19 cellular contexts compared by ENCODE assay signal in genomic region chr15:101490408-101490891, GRCh38. TPM values are rescaled to one million over a fixed set of nuclear protein-coding genes. Genes with fewer than 3 reads are reported as not detected.
DNase-seq lines count a peak whose midpoint lies in the region; ATAC-seq, FAIRE-seq and TF ChIP-seq lines count a peak whose summit lies in the region.
"Had no signal": no experiment of that assay in that cellular context is flagged by ENCODE, and none has a peak within 500 bp of the region (broad histone marks: within the 10 kb centered on the region; RNA-seq: fewer than 3 reads in every experiment).

No MANE protein-coding gene starts in this region.

- H3K23me2 ChIP-seq in H9 (ENCODE audit: insufficient read length, low read depth, low read length, poor library complexity, severe bottlenecking): peaks cover 5% of the 10 kb centered on the region

- H3K4me1 ChIP-seq in H9 (ENCODE audit: insufficient read depth, low read length) (no peaks in the 10 kb centered on the region), astrocyte (ENCODE audit: insufficient read depth, low read length) (no peaks in the 10 kb centered on the region)
- H3K4me1 ChIP-seq: ascending aorta had no signal

- H3K79me1 ChIP-seq in H9 (ENCODE audit: insufficient read depth, low read depth, low read length, poor library complexity, severe bottlenecking): no peaks in the 10 kb centered on the region

- no peaks in the 10 kb centered on the region for H3K4me1 Mint-ChIP-seq in T-helper 2 cell treated with Interferon-gamma antibody and Interleukin-4, amounts not matched to agents 5 μg/mL and 100 μg/mL, for 36 hours (ENCODE audit: low read depth)
- H3K4me1 Mint-ChIP-seq in H9: peaks cover 10 to 19% of the 10 kb centered on the region in 2 experiments
- no peaks in the 10 kb centered on the region for H3K4me1 Mint-ChIP-seq in astrocyte (ENCODE audit: low read depth, unreplicated experiment)
- peaks cover 9% of the 10 kb centered on the region for H3K4me1 Mint-ChIP-seq in nephron

- FAIRE-seq in astrocyte (lab: Jason Lieb, UNC): no peak
- FAIRE-seq: A204.1, islet of Langerhans, small intestine had no signal

- H3K27ac Mint-ChIP-seq in T-helper 2 cell treated with Interferon-gamma antibody and Interleukin-4, amounts not matched to agents 5 μg/mL and 100 μg/mL, for 36 hours: no peak overlapping the region
- H3K27ac Mint-ChIP-seq in H9 (no peak overlapping the region), astrocyte (ENCODE audit: unreplicated experiment) (no peak overlapping the region), nephron (no peak overlapping the region)
- H3K27ac Mint-ChIP-seq: CD8-positive, alpha-beta memory T cell; dendritic cell treated with granulocyte-macrophage colony-stimulating factor and Interleukin-4, amounts not matched to agents 40 ng/mL and 50 ng/mL, for 4 days had no signal

- H3K27ac ChIP-seq in H9 (ENCODE audit: insufficient read length, low read depth, low read length): no peak overlapping the region
- H3K27ac ChIP-seq in astrocyte (ENCODE audit: low read depth, low read length): no peak overlapping the region
- H3K27ac ChIP-seq: ascending aorta, ovary had no signal

- no peak for DNase-seq in T-helper 2 cell treated with Interferon-gamma antibody and Interleukin-4, amounts not matched to agents 5 μg/mL and 100 μg/mL, for 36 hours (ENCODE audit: low spot score)
- DNase-seq in T-helper 2 cell (no peak), H9 (no peak), astrocyte (ENCODE audit: low read depth) (no peak), RKO (ENCODE audit: low spot score) (no peak), glomerular visceral epithelial cell (ENCODE audit: extremely low spot score) (no peak)
- DNase-seq: activated CD4-positive, CD25-positive, alpha-beta regulatory T cell treated with anti-CD3 and anti-CD28 coated beads, Interleukin-2, amount 50 U/mL, for 72 hours; activated T-cell treated with anti-CD3 and anti-CD28 coated beads, Interleukin-2, amount 50 U/mL, for 48 hours; CD8-positive, alpha-beta memory T cell; NCI-H1092; NCI-H748 treated with DMSO at 0.1 percent for 48 hours; small intestine had no signal

- H2BK20ac ChIP-seq in H9 (ENCODE audit: low read depth, low read length, poor library complexity, severe bottlenecking): no peak overlapping the region

- no peak overlapping the region for H3K18ac ChIP-seq in H9 (ENCODE audit: insufficient read length, low read depth, low read length)

- H3K23ac ChIP-seq in H9 (ENCODE audit: insufficient read length, low read depth, low read length): no peak overlapping the region

- no peak overlapping the region for H2BK120ac ChIP-seq in H9 (ENCODE audit: low read depth, low read length, poor library complexity, severe bottlenecking)

- no peak overlapping the region for H3K4me3 ChIP-seq in astrocyte (ENCODE audit: insufficient read depth, low read depth, low read length)

- H2BK12ac ChIP-seq in H9 (ENCODE audit: insufficient read length, low read depth, low read length): no peak overlapping the region

- no peak overlapping the region for H2BK15ac ChIP-seq in H9 (ENCODE audit: low read depth, low read length)

- H3K79me2 ChIP-seq in H9 (ENCODE audit: insufficient read depth, low read length): no peaks in the 10 kb centered on the region
- no peaks in the 10 kb centered on the region for H3K79me2 ChIP-seq in astrocyte (ENCODE audit: insufficient read depth, low read length)

- H2AFZ ChIP-seq in H9 (ENCODE audit: low read length) (no peak overlapping the region), astrocyte (ENCODE audit: low read depth, low read length) (no peak overlapping the region)

- H3K9me3 ChIP-seq in H9 (ENCODE audit: control insufficient read depth, low read depth, low read length) (no peaks in the 10 kb centered on the region), astrocyte (ENCODE audit: insufficient read depth, low read depth, low read length) (no peaks in the 10 kb centered on the region)
- H3K9me3 ChIP-seq: ascending aorta, ovary had no signal

- no peak overlapping the region for H4K8ac ChIP-seq in H9 (replicated peaks; ENCODE audit: insufficient read length, low read depth, low read length)

- H4K91ac ChIP-seq in H9 (ENCODE audit: insufficient read length, low read depth, low read length): no peak overlapping the region

- no peaks in the 10 kb centered on the region for H3K36me3 ChIP-seq in astrocyte (ENCODE audit: insufficient read depth, low read length)
- H3K36me3 ChIP-seq: ascending aorta, ovary had no signal

- TF ChIP-seq CTCF in H9 (conservative IDR thresholded peaks at IDR 0.05) (no peak), astrocyte (IDR thresholded peaks at IDR 0.05; ENCODE audit: insufficient read depth, low read depth, low read length) (no peak), nephron (IDR thresholded peaks at IDR 0.05; ENCODE audit: unreplicated experiment in 3 of 3) (no peak)

- H3K9ac ChIP-seq in H9 (ENCODE audit: extremely low read depth, insufficient read length, low read length) (no peak overlapping the region), astrocyte (ENCODE audit: low read length) (no peak overlapping the region)

- H3K4me2 ChIP-seq in H9 (ENCODE audit: insufficient read depth, insufficient read length, low read length) (no peak overlapping the region), astrocyte (ENCODE audit: low read length) (no peak overlapping the region)

- ATAC-seq in GM18868 (IDR thresholded peaks at IDR 0.05; ENCODE audit: unreplicated experiment): no peak

- H4K20me1 ChIP-seq in H9 (ENCODE audit: control insufficient read depth, insufficient read depth, insufficient read length) (no peaks in the 10 kb centered on the region), astrocyte (ENCODE audit: insufficient read depth, low read length) (no peaks in the 10 kb centered on the region)

- peaks cover 16% of the 10 kb centered on the region; the same call in 1 of the 2 replicates for H3K27me3 ChIP-seq in H9 (ENCODE audit: insufficient read depth, low read length)
- H3K27me3 ChIP-seq in astrocyte (ENCODE audit: insufficient read depth, low read length): peaks cover 33% of the 10 kb centered on the region
- H3K27me3 ChIP-seq: ovary had no signal

- no peak overlapping the region for H4K5ac ChIP-seq in H9 (ENCODE audit: insufficient read length, low read depth, low read length)

- H3K27me3 Mint-ChIP-seq in T-helper 2 cell treated with Interferon-gamma antibody and Interleukin-4, amounts not matched to agents 5 μg/mL and 100 μg/mL, for 36 hours (ENCODE audit: low read depth): peaks cover 71% of the 10 kb centered on the region
- peaks cover 78% of the 10 kb centered on the region for H3K27me3 Mint-ChIP-seq in H9 (ENCODE audit: low read depth)
- H3K27me3 Mint-ChIP-seq in astrocyte (ENCODE audit: low read depth, unreplicated experiment): peaks cover 56% of the 10 kb centered on the region
- peaks cover 81% of the 10 kb centered on the region for H3K27me3 Mint-ChIP-seq in nephron (ENCODE audit: low read depth)

- no peak overlapping the region for H3K14ac ChIP-seq in H9 (ENCODE audit: insufficient read depth, low read length)

- H3K4ac ChIP-seq in H9 (ENCODE audit: low read depth, low read length): no peak overlapping the region

- H3K4me3 Mint-ChIP-seq in T-helper 2 cell treated with Interferon-gamma antibody and Interleukin-4, amounts not matched to agents 5 μg/mL and 100 μg/mL, for 36 hours: peak overlapping the region; percentile 43
- peak overlapping the region; percentile 46 to 78 for H3K4me3 Mint-ChIP-seq in H9
- peak overlapping the region; percentile 83 for H3K4me3 Mint-ChIP-seq in astrocyte (ENCODE audit: unreplicated experiment)
- peak overlapping the region; percentile 74 to 87 (median 81) for H3K4me3 Mint-ChIP-seq in nephron
- H3K4me3 Mint-ChIP-seq: dendritic cell treated with granulocyte-macrophage colony-stimulating factor and Interleukin-4, amounts not matched to agents 40 ng/mL and 50 ng/mL, for 4 days had no signal

- WGBS in H9 (ENCODE audit: extremely low coverage, insufficient read length, low lambda C conversion rate): no CpG with 5 or more reads among the region's 15 CpGs

- no peaks in the 10 kb centered on the region for H3K36me3 Mint-ChIP-seq in T-helper 2 cell treated with Interferon-gamma antibody and Interleukin-4, amounts not matched to agents 5 μg/mL and 100 μg/mL, for 36 hours (ENCODE audit: low read depth)
- H3K36me3 Mint-ChIP-seq in H9 (ENCODE audit: insufficient read depth in 1 of 3, low read depth in 3 of 3) (peaks cover 0 to 23% (median 1%) of the 10 kb centered on the region in 3 experiments; a peak in 4 of 7 replicates), astrocyte (ENCODE audit: low read depth, unreplicated experiment) (no peaks in the 10 kb centered on the region), nephron (ENCODE audit: low read depth) (no peaks in the 10 kb centered on the region)
- H3K36me3 Mint-ChIP-seq: CD8-positive, alpha-beta memory T cell had no signal

- H3K9me3 Mint-ChIP-seq in T-helper 2 cell treated with Interferon-gamma antibody and Interleukin-4, amounts not matched to agents 5 μg/mL and 100 μg/mL, for 36 hours: no peaks in the 10 kb centered on the region
- H3K9me3 Mint-ChIP-seq in H9 (peaks cover 18 to 22% of the 10 kb centered on the region in 2 experiments), astrocyte (ENCODE audit: unreplicated experiment) (peaks cover 3% of the 10 kb centered on the region), nephron (peaks cover 3% of the 10 kb centered on the region)
- H3K9me3 Mint-ChIP-seq: CD8-positive, alpha-beta memory T cell; dendritic cell treated with granulocyte-macrophage colony-stimulating factor and Interleukin-4, amounts not matched to agents 40 ng/mL and 50 ng/mL, for 4 days had no signal

- H3K56ac ChIP-seq in H9 (ENCODE audit: insufficient read length, low read depth, low read length): no peak overlapping the region

- no peak overlapping the region for H3T11ph ChIP-seq in H9 (ENCODE audit: low read length)

- H2BK5ac ChIP-seq in H9 (ENCODE audit: insufficient read length, low read length): no peak overlapping the region

- no peak overlapping the region for H2AK5ac ChIP-seq in H9 (ENCODE audit: insufficient read length, low read length)

RNA-seq across cellular contexts. Expression of gene PCSK6, which starts 0.9 kb away (rescaled TPM):
- total RNA-seq in H9 (2021): 3.4 and 4.0 TPM in 2 replicates
- total RNA-seq in astrocyte: 0.36 and 1.3 TPM in 2 replicates
